ENCODE assay signal across 9 cellular contexts in the genomic region with DNA sequence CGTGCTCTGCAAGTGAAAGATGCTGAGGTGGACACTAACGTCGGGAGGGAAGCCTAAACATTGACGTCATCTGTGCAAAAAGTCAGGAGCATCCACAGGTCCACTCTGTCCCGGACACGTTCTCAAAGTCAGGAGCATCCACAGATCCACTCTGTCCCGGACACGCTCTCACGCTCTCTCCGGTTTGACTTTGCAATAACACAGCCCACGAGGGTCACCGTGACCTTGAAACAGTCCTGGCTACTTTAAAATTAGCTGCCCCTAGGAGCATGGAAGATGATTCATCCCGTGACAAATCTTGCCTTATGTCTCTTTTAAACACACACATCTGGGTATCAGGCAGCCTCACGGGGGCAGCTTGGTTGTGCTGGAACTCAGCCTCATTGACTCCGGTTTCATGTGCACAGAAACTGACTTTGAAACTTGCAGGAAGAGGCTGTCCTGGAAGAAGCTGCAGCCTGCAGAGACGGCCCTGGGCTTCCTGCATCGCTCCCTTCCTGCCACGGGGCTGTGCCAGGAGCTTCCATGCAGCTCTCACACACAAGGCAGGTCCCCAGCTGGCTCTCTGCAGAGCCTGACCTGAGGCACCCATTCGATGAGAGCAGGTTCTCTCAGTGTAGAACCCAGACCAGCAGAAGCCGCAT. TPM values are rescaled to one million over a fixed set of nuclear protein-coding genes. Genes with fewer than 3 reads are reported as not detected.
A peak's percentile ranks its signal among the peaks of the same experiment; 100 is the strongest.
DNase-seq lines count a peak whose midpoint lies in the region; ATAC-seq and TF ChIP-seq lines count a peak whose summit lies in the region.
"Had no signal": no experiment of that assay in that cellular context is flagged by ENCODE, and none has a peak within 500 bp of the region (broad histone marks: within the 10 kb centered on the region; RNA-seq: fewer than 3 reads in every experiment).

No MANE protein-coding gene starts in this region.

- H3K9me3 ChIP-seq in PC-9 (ENCODE audit: insufficient read depth, low read depth) (no peaks in the 10 kb centered on the region), esophagus squamous epithelium (no peaks in the 10 kb centered on the region)

- H3K27ac Mint-ChIP-seq in nephron (peak overlapping the region; percentile 41 to 77 (median 52)), T-cell (no peak overlapping the region)
- H3K27ac Mint-ChIP-seq: stimulated activated naive B cell treated with anti-CD40 and anti-IgM and Interleukin-4, amounts not matched to agents 10 μg/mL and 1 μg/mL and 100 μg/mL, for 72 hours had no signal

- POLR2A ChIA-PET in PC-9 (lab: Charles Lee; ENCODE audit: unreplicated experiment) (interaction anchor here (0.6 to 1.6 kb wide), 2 partner anchors 20 to 159 kb away, joined by 3 to 8 read pairs; no protein-coding TSS in a partner anchor), T-cell (lab: Charles Lee) (interaction anchor here in 1 of 2 donors (0.6 kb wide), 1 partner anchor 36 kb away, joined by 4 read pairs; no protein-coding TSS in a partner anchor)

- TF ChIP-seq POLR2A in esophagus squamous epithelium (IDR thresholded peaks at IDR 0.05), result no peak

- H3K79me2 ChIP-seq in PC-9 (ENCODE audit: low read depth), result no peaks in the 10 kb centered on the region

- peak overlapping the region in 1 of 3 experiments; percentile 35 for H3K4me3 Mint-ChIP-seq in nephron
- no peak overlapping the region for H3K4me3 Mint-ChIP-seq in T-cell
- H3K4me3 Mint-ChIP-seq: stimulated activated naive B cell treated with anti-CD40 and anti-IgM and Interleukin-4, amounts not matched to agents 10 μg/mL and 1 μg/mL and 100 μg/mL, for 72 hours had no signal

- H2AFZ ChIP-seq in PC-9, result no peak overlapping the region

- ATAC-seq in GM19467 (IDR thresholded peaks at IDR 0.05; ENCODE audit: unreplicated experiment) (no peak), T-cell (replicated peaks in 1 of 4) (no peak), GM18519 (IDR thresholded peaks at IDR 0.05; ENCODE audit: low FRiP score, unreplicated experiment) (no peak), GM21360 (IDR thresholded peaks at IDR 0.05; ENCODE audit: unreplicated experiment) (no peak)
- ATAC-seq: stimulated activated naive B cell treated with anti-CD40 and anti-IgM and Interleukin-4, amounts not matched to agents 10 μg/mL and 1 μg/mL and 100 μg/mL, for 72 hours had no signal

- H3F3A ChIP-seq in PC-9 (ENCODE audit: insufficient read depth, low read depth), result no peaks in the 10 kb centered on the region

- H3K27me3 ChIP-seq in PC-9 (ENCODE audit: insufficient read depth, low read depth), result peaks cover under 1% of the 10 kb centered on the region; the same call in 1 of the 2 replicates
- H3K27me3 ChIP-seq in esophagus squamous epithelium, result peaks cover 0 to 79% (median 0%) of the 10 kb centered on the region in 4 donors

- H3K27me3 Mint-ChIP-seq in nephron (ENCODE audit: low read depth), result no peaks in the 10 kb centered on the region
- H3K27me3 Mint-ChIP-seq in T-cell, result peaks cover 16 to 39% of the 10 kb centered on the region in 2 donors

- H3K36me3 Mint-ChIP-seq in nephron (ENCODE audit: low read depth) (no peaks in the 10 kb centered on the region), T-cell (no peaks in the 10 kb centered on the region)

- TF ChIP-seq CTCF in AG09319 (IDR thresholded peaks at IDR 0.05; ENCODE audit: low read depth, low read length) (peak; percentile 38), PC-9 (conservative IDR thresholded peaks at IDR 0.05) (no peak), esophagus squamous epithelium (IDR thresholded peaks at IDR 0.05) (peak in 4 of 6 experiments; percentile 7 to 36 (median 24)), nephron (IDR thresholded peaks at IDR 0.05; ENCODE audit: unreplicated experiment in 3 of 3) (peak; percentile 25 to 32 (median 26))

- H3K4me1 ChIP-seq in PC-9 (replicated peaks; ENCODE audit: insufficient read depth) (peaks cover 9% of the 10 kb centered on the region; the same call in 1 of the 2 replicates), esophagus squamous epithelium (peaks cover 7 to 22% (median 12%) of the 10 kb centered on the region in 3 donors)

- DNase-seq in AG09319 (ENCODE audit: extremely low read depth, low read depth) (peak; percentile 83), PC-9 (peak in 1 of 2 experiments; percentile 24), esophagus squamous epithelium (lab: John Stamatoyannopoulos, UW) (no peak), T-cell (no peak)
- DNase-seq: stimulated activated naive B cell treated with anti-CD40 and anti-IgM and Interleukin-4, amounts not matched to agents 10 μg/mL and 1 μg/mL and 100 μg/mL, for 72 hours had no signal

- H3K36me3 ChIP-seq in PC-9 (ENCODE audit: low read depth) (no peaks in the 10 kb centered on the region), esophagus squamous epithelium (no peaks in the 10 kb centered on the region)

- H3K4me1 Mint-ChIP-seq in nephron (peaks cover 24% of the 10 kb centered on the region), T-cell (no peaks in the 10 kb centered on the region)
- H3K4me1 Mint-ChIP-seq: stimulated activated naive B cell treated with anti-CD40 and anti-IgM and Interleukin-4, amounts not matched to agents 10 μg/mL and 1 μg/mL and 100 μg/mL, for 72 hours had no signal

- no peaks in the 10 kb centered on the region for H3K9me2 ChIP-seq in PC-9 (ENCODE audit: insufficient read depth)

- H3K4me3 ChIP-seq in PC-9 (no peak overlapping the region), esophagus squamous epithelium (no peak overlapping the region)

- no TSS peak for BruUV-seq in PC-9 (replicated peaks; lab: Mats Ljungman, UMichigan)

- peak overlapping the region; percentile 25; the same call in 1 of the 2 replicates for H3K4me2 ChIP-seq in PC-9

- no peaks in the 10 kb centered on the region for H3K9me3 Mint-ChIP-seq in nephron
- H3K9me3 Mint-ChIP-seq in T-cell, result no peaks in the 10 kb centered on the region

- no peaks in the 10 kb centered on the region for H4K20me1 ChIP-seq in PC-9 (ENCODE audit: insufficient read depth)

- intact Hi-C loops in PC-9 (cut with micrococcal nuclease; ENCODE audit: unreplicated experiment) (no loop called here), esophagus squamous epithelium (cut with DNase I) (no loop called here)

- WGBS in esophagus squamous epithelium, 2 donors, result 30 to 41% methylated on average over 6 to 12 of the region's 20 CpGs

- CTCF ChIA-PET in PC-9 (lab: Charles Lee) (interaction anchor here (0.9 kb wide), 1 partner anchor 20 kb away, joined by 3 read pairs; no protein-coding TSS in a partner anchor), T-cell (lab: Charles Lee) (no interaction called here)

- H3K27ac ChIP-seq in PC-9 (no peak overlapping the region), esophagus squamous epithelium (peak overlapping the region in 3 of 4 donors; percentile 56 to 62 (median 62))

RNA-seq across cellular contexts. Expression of a gene that starts 18.1 kb away (rescaled TPM):
- total RNA-seq in PC-9 (2021) (82.4 and 106 TPM in 2 replicates), esophagus squamous epithelium (10 to 100 TPM; 38.9 to 69.0 (median 52.5) TPM), T-cell (10 to 100 TPM in 3 of 5 donors, 1 to 10 TPM in 2; 7.2 to 53.8 (median 10.5) TPM)

Comparison
In these comparisons a context has a peak if more than half of its experiments do, and no peak if none do; other contexts are left out.
1. H3K27ac Mint-ChIP-seq: peak in nephron (3 of 3); none in T-cell (0 of 2).